In the genomic region with DNA sequence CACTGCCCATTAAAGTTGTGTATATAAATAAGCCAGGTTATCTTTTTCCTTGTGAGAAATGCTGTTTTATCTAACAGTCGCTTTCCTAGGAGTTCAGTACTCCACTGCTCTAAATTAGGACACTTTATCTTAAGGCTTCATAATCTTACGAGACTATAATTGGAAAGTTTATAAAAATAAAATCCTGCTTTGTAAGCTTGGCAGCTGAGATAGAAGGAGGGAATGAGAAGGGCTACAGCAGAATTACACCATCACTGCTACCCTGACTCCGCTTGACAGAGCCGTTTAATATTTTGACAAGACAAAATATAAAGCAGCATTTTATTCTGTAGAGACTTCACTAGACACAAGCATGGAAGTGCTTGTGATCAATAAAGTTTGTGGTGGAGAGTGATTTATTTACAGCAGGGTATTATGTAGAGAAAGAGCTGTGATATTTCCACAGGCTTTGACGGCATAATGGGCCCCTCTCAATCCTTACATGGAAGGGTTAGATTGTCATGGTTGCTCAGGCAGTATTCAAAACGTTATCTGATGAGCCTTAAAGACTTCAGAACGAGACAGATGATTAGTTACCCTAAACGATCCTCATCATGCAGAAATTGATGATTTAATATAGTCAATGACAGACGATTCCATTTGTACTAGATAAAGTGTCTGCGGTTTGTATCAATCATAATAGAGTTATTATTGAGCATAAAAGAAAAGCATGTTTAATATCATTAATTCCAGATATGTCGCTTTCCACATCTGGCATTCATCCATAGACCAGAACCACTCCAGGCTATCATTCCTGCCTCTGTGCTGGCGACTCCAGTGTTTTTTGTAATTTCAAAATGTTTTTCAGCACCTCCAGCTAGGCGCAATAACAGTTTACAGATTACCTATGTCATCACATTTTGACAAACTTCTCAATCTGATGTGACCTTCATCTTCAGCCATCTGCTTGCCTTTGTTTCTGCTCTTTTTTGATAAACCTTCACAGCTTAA, we compare ENCODE assay signal across 34 cellular contexts.
"Had no signal": no experiment of that assay in that cellular context is flagged by ENCODE, and none has a peak within 500 bp of the region (broad histone marks: within the 10 kb centered on the region; RNA-seq: fewer than 3 reads in every experiment).

No MANE protein-coding gene starts in this region.

- H3K36me3 ChIP-seq: colonic mucosa, gastrocnemius medialis, thyroid gland, upper lobe of left lung, vagina had no signal

- H3K27me3 ChIP-seq: colonic mucosa, gastrocnemius medialis, thyroid gland, upper lobe of left lung, vagina had no signal

- DNase-seq: activated CD4-positive, alpha-beta T cell treated with anti-CD3 and anti-CD28 coated beads for 4 hours; activated CD4-positive, alpha-beta T cell treated with anti-CD3 and anti-CD28 coated beads, Interleukin-2, amount 50 U/mL, for 4 hours; activated naive CD4-positive, alpha-beta T cell treated with Interleukin-2 at 50 U/mL for 16 hours; activated T-cell treated with anti-CD3 and anti-CD28 coated beads for 4 hours; activated T-cell treated with anti-CD3 and anti-CD28 coated beads, Interleukin-2, amount 50 U/mL, for 72 hours; anterior cingulate cortex; cerebellar nuclear complex; colonic mucosa; dorsolateral prefrontal cortex; effector memory CD4-positive, alpha-beta T cell; gastrocnemius medialis; glutamatergic neuron; hypothalamus; immature natural killer cell; kidney; mucosa of descending colon; nephron progenitor cell; occipital lobe; small intestine; stimulated activated CD4-positive, alpha-beta T cell treated with anti-CD3 and anti-CD28 coated beads, Interleukin-1b, Interleukin-23, amount 100 ng/mL, for 48 hours; stimulated activated CD4-positive, alpha-beta T cell treated with anti-CD3 and anti-CD28 coated beads, Interleukin-4, amount 100 ng/mL, for 4 hours; stimulated activated CD8-positive, alpha-beta memory T cell treated with anti-CD3 and anti-CD28 coated beads, Interleukin-4, amount 100 ng/mL, for 48 hours; stimulated activated naive CD8-positive, alpha-beta T cell treated with anti-CD3 and anti-CD28 coated beads, Interleukin-15, amount 100 ng/mL, for 72 hours; substantia nigra; T-cell; thyroid gland; upper lobe of left lung had no signal

- H3K4me1 Mint-ChIP-seq: immature natural killer cell; stimulated activated memory B cell treated with anti-CD40 and anti-IgM and Interleukin-4, amounts not matched to agents 10 μg/mL and 1 μg/mL and 100 μg/mL, for 72 hours; stimulated activated naive CD8-positive, alpha-beta T cell treated with anti-CD3 and anti-CD28 coated beads, Interleukin-15, amount 100 ng/mL, for 72 hours; T-cell had no signal

- H3K4me1 ChIP-seq: colonic mucosa, parathyroid adenoma, thyroid gland, upper lobe of left lung, vagina had no signal

- H3K9ac ChIP-seq: parathyroid adenoma had no signal

- H2AFZ ChIP-seq: parathyroid adenoma had no signal

- ATAC-seq: activated T-cell treated with anti-CD3 and anti-CD28 coated beads, Interleukin-2, amount 50 U/mL, for 72 hours; gastrocnemius medialis; left lobe of liver; mucosa of descending colon; sciatic nerve; stimulated activated memory B cell treated with anti-CD40 and anti-IgM and Interleukin-4, amounts not matched to agents 10 μg/mL and 1 μg/mL and 100 μg/mL, for 72 hours; stimulated activated naive CD8-positive, alpha-beta T cell treated with anti-CD3 and anti-CD28 coated beads, Interleukin-15, amount 100 ng/mL, for 72 hours; T-cell had no signal

- H3K4me3 Mint-ChIP-seq: activated naive CD8-positive, alpha-beta T cell; activated T-cell treated with anti-CD3 and anti-CD28 coated beads, Interleukin-2, amount 50 U/mL, for 72 hours; immature natural killer cell; nephron progenitor cell; stimulated activated memory B cell treated with anti-CD40 and anti-IgM and Interleukin-4, amounts not matched to agents 10 μg/mL and 1 μg/mL and 100 μg/mL, for 72 hours; stimulated activated naive CD8-positive, alpha-beta T cell treated with anti-CD3 and anti-CD28 coated beads, Interleukin-15, amount 100 ng/mL, for 72 hours; T-cell had no signal

- H3K79me2 ChIP-seq: parathyroid adenoma had no signal

- H3K27ac ChIP-seq: colonic mucosa, dorsolateral prefrontal cortex, gastrocnemius medialis, parathyroid adenoma, thyroid gland, upper lobe of left lung, vagina had no signal

- H3K27ac Mint-ChIP-seq: activated naive CD8-positive, alpha-beta T cell; activated T-cell treated with anti-CD3 and anti-CD28 coated beads, Interleukin-2, amount 50 U/mL, for 72 hours; immature natural killer cell; nephron progenitor cell; stimulated activated memory B cell treated with anti-CD40 and anti-IgM and Interleukin-4, amounts not matched to agents 10 μg/mL and 1 μg/mL and 100 μg/mL, for 72 hours; stimulated activated naive CD8-positive, alpha-beta T cell treated with anti-CD3 and anti-CD28 coated beads, Interleukin-15, amount 100 ng/mL, for 72 hours; T-cell had no signal

- H3K9me3 Mint-ChIP-seq: stimulated activated memory B cell treated with anti-CD40 and anti-IgM and Interleukin-4, amounts not matched to agents 10 μg/mL and 1 μg/mL and 100 μg/mL, for 72 hours had no signal

- H3K27me3 Mint-ChIP-seq: activated naive CD8-positive, alpha-beta T cell; stimulated activated memory B cell treated with anti-CD40 and anti-IgM and Interleukin-4, amounts not matched to agents 10 μg/mL and 1 μg/mL and 100 μg/mL, for 72 hours; stimulated activated naive CD8-positive, alpha-beta T cell treated with anti-CD3 and anti-CD28 coated beads, Interleukin-15, amount 100 ng/mL, for 72 hours; T-cell had no signal

- H3K9me3 ChIP-seq: colonic mucosa, gastrocnemius medialis, mucosa of descending colon, thyroid gland, vagina had no signal

- H3K4me3 ChIP-seq: colonic mucosa, dorsolateral prefrontal cortex, gastrocnemius medialis, lung, mucosa of descending colon, thyroid gland, upper lobe of left lung, vagina had no signal

- H3K36me3 Mint-ChIP-seq: activated naive CD8-positive, alpha-beta T cell; stimulated activated memory B cell treated with anti-CD40 and anti-IgM and Interleukin-4, amounts not matched to agents 10 μg/mL and 1 μg/mL and 100 μg/mL, for 72 hours; T-cell had no signal
